In genomic region chr5:144126707-144127106, GRCh38 we compare ENCODE assay signal across 30 cellular contexts. TPM values are rescaled to one million over a fixed set of nuclear protein-coding genes. Genes with fewer than 3 reads are reported as not detected.
"Had no signal": no experiment of that assay in that cellular context is flagged by ENCODE, and none has a peak within 500 bp of the region (broad histone marks: within the 10 kb centered on the region; RNA-seq: fewer than 3 reads in every experiment).

No MANE protein-coding gene starts in this region.

- H3K4me1 Mint-ChIP-seq: immature natural killer cell; naive B cell; neural crest cell; stimulated activated effector memory CD8-positive, alpha-beta T cell treated with anti-CD3 and anti-CD28 coated beads, Interleukin-12 subunit alpha, Interleukin-12 subunit beta, amount 100 ng/mL, for 72 hours had no signal

- H3K36me3 ChIP-seq: left ventricle myocardium inferior, pancreas, prostate gland, suprapubic skin, tibial nerve, uterus had no signal

- H3K4me1 ChIP-seq: left ventricle myocardium inferior, pancreas, prostate gland, suprapubic skin, tibial nerve, uterus had no signal

- H3K9me3 ChIP-seq: left ventricle myocardium inferior, pancreas, prostate gland, suprapubic skin, tibial nerve, uterus had no signal

- H3K36me3 Mint-ChIP-seq: immature natural killer cell; mesothelial cell of epicardium; naive B cell; natural killer cell treated with Interleukin-12 subunit alpha and Interleukin-12 subunit beta and Interleukin-15 and Interleukin-18, amount 100 ng/mL, for 72 hours; stimulated activated effector memory CD8-positive, alpha-beta T cell treated with anti-CD3 and anti-CD28 coated beads, Interleukin-12 subunit alpha, Interleukin-12 subunit beta, amount 100 ng/mL, for 72 hours; type B pancreatic cell had no signal

- H3K4me3 ChIP-seq: left ventricle myocardium inferior, lung, pancreas, prostate gland, skin epidermis, suprapubic skin, tibial nerve, uterus had no signal

- H3K27ac ChIP-seq: left ventricle myocardium inferior, pancreas, prostate gland, skin epidermis, suprapubic skin, tibial nerve, uterus had no signal

- H3K27me3 Mint-ChIP-seq: stimulated activated naive CD8-positive, alpha-beta T cell treated with anti-CD3 and anti-CD28 coated beads, Interleukin-15, Interleukin-2, amounts not matched to agents 100 ng/mL and 50 ng/mL, for 24 hours; type B pancreatic cell had no signal

- DNase-seq: hippocampal formation; immature natural killer cell; islet precursor cell; left ventricle myocardium inferior; mesendoderm; naive B cell; nucleus accumbens; pancreas; posterior cingulate gyrus; retina; right cardiac atrium; stimulated activated CD4-positive, alpha-beta T cell treated with anti-CD3 and anti-CD28 coated beads, Interleukin-12 subunit alpha, Interleukin-12 subunit beta, amount 100 ng/mL, for 4 hours; stimulated activated CD4-positive, alpha-beta T cell treated with anti-CD3 and anti-CD28 coated beads, Interleukin-15, amount 100 ng/mL, for 24 hours; stimulated activated CD4-positive, alpha-beta T cell treated with anti-CD3 and anti-CD28 coated beads, Interleukin-2, amount 100 ng/mL, for 24 hours; stimulated activated CD4-positive, alpha-beta T cell treated with anti-CD3 and anti-CD28 coated beads, Interleukin-4, amount 100 ng/mL, for 1 hour; stimulated activated naive CD4-positive, alpha-beta T cell; uterus had no signal

- H3K27me3 ChIP-seq: pancreas, suprapubic skin, tibial nerve, uterus had no signal

- H3K4me3 Mint-ChIP-seq: immature natural killer cell; mesothelial cell of epicardium; naive B cell; natural killer cell treated with Interleukin-12 subunit alpha and Interleukin-12 subunit beta and Interleukin-15 and Interleukin-18, amount 100 ng/mL, for 72 hours; neural crest cell; stimulated activated effector memory CD8-positive, alpha-beta T cell treated with anti-CD3 and anti-CD28 coated beads, Interleukin-12 subunit alpha, Interleukin-12 subunit beta, amount 100 ng/mL, for 72 hours; stimulated activated naive CD8-positive, alpha-beta T cell treated with anti-CD3 and anti-CD28 coated beads, Interleukin-15, Interleukin-2, amounts not matched to agents 100 ng/mL and 50 ng/mL, for 24 hours; type B pancreatic cell had no signal

- H3K27ac Mint-ChIP-seq: immature natural killer cell; mesothelial cell of epicardium; naive B cell; natural killer cell treated with Interleukin-12 subunit alpha and Interleukin-12 subunit beta and Interleukin-15 and Interleukin-18, amount 100 ng/mL, for 72 hours; stimulated activated effector memory CD8-positive, alpha-beta T cell treated with anti-CD3 and anti-CD28 coated beads, Interleukin-12 subunit alpha, Interleukin-12 subunit beta, amount 100 ng/mL, for 72 hours; stimulated activated naive CD8-positive, alpha-beta T cell treated with anti-CD3 and anti-CD28 coated beads, Interleukin-15, Interleukin-2, amounts not matched to agents 100 ng/mL and 50 ng/mL, for 24 hours; type B pancreatic cell had no signal

- H3K9me3 Mint-ChIP-seq: immature natural killer cell; mesothelial cell of epicardium; natural killer cell treated with Interleukin-12 subunit alpha and Interleukin-12 subunit beta and Interleukin-15 and Interleukin-18, amount 100 ng/mL, for 72 hours; neural crest cell; stimulated activated effector memory CD8-positive, alpha-beta T cell treated with anti-CD3 and anti-CD28 coated beads, Interleukin-12 subunit alpha, Interleukin-12 subunit beta, amount 100 ng/mL, for 72 hours; stimulated activated naive CD8-positive, alpha-beta T cell treated with anti-CD3 and anti-CD28 coated beads, Interleukin-15, Interleukin-2, amounts not matched to agents 100 ng/mL and 50 ng/mL, for 24 hours; type B pancreatic cell had no signal

- ATAC-seq: pancreas, right cardiac atrium, sciatic nerve had no signal

RNA-seq across cellular contexts. Expression of gene KCTD16, which starts 44.0 kb away (rescaled TPM):
- total RNA-seq: lower leg skin; natural killer cell treated with Interleukin-12 subunit alpha and Interleukin-12 subunit beta and Interleukin-15 and Interleukin-18, amount 100 ng/mL, for 72 hours had no signal
